Comparison of ENCODE assay signal across 20 cellular contexts in the genomic region with DNA sequence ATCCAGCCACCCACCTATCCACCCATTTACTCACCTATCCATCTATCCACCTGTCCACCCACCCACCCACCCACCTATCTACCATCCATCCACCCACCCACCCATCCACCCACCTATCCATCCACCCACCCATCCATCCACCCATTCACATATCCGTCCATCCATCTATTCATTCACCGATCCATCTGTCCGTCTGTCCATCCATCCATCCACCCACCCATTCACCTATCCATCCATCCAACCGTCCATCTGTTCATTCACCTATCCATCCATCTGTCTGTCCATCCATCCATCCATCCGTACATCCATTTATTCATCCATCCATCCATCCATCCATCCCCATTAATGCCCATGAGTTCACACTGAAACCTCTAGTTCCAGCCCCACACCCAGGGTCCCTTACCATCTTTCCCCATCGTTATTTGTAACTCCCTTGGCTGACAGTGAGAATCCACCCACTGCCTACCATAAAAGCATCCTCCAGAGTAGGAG. TPM values are rescaled to one million over a fixed set of nuclear protein-coding genes. Genes with fewer than 3 reads are reported as not detected.
DNase-seq lines count a peak whose midpoint lies in the region; ATAC-seq and TF ChIP-seq lines count a peak whose summit lies in the region.
"Had no signal": no experiment of that assay in that cellular context is flagged by ENCODE, and none has a peak within 500 bp of the region (broad histone marks: within the 10 kb centered on the region; RNA-seq: fewer than 3 reads in every experiment).

No MANE protein-coding gene starts in this region.

- intact Hi-C loops in CD4-positive, alpha-beta memory T cell (cut with micrococcal nuclease) = no loop called here

- no peak for TF ChIP-seq CTCF in endothelial cell (IDR thresholded peaks at IDR 0.05; ENCODE audit: unreplicated experiment)

- peaks cover 12 to 32% (median 14%) of the 10 kb centered on the region in 4 donors for H3K4me1 Mint-ChIP-seq in CD4-positive, alpha-beta memory T cell
- H3K4me1 Mint-ChIP-seq in T-helper 17 cell = peaks cover 27% of the 10 kb centered on the region
- no peaks in the 10 kb centered on the region for H3K4me1 Mint-ChIP-seq in endothelial cell (ENCODE audit: unreplicated experiment)
- peaks cover 34% of the 10 kb centered on the region for H3K4me1 Mint-ChIP-seq in memory B cell
- H3K4me1 Mint-ChIP-seq: CD14-positive monocyte had no signal

- H3K4me1 ChIP-seq in CD4-positive, alpha-beta memory T cell (ENCODE audit: insufficient read depth, low read length) = no peaks in the 10 kb centered on the region
- H3K4me1 ChIP-seq: BE2C had no signal

- peak overlapping the region in 4 of 7 donors; percentile 2 to 53 (median 29) for H3K27ac Mint-ChIP-seq in CD4-positive, alpha-beta memory T cell
- H3K27ac Mint-ChIP-seq in T-helper 17 cell = peak overlapping the region; percentile 67
- no peak overlapping the region for H3K27ac Mint-ChIP-seq in endothelial cell (ENCODE audit: unreplicated experiment)
- H3K27ac Mint-ChIP-seq in memory B cell = peak overlapping the region; percentile 23
- H3K27ac Mint-ChIP-seq: CD14-positive monocyte; CD4-positive, CD25-positive, alpha-beta regulatory T cell; CD8-positive, alpha-beta T cell had no signal

- no peaks in the 10 kb centered on the region for H3K27me3 ChIP-seq in CD4-positive, alpha-beta memory T cell (ENCODE audit: insufficient read depth, low read length)
- H3K27me3 ChIP-seq: BE2C, BLaER1 had no signal

- peaks cover 0 to 3% (median 0%) of the 10 kb centered on the region in 8 donors for H3K9me3 Mint-ChIP-seq in CD4-positive, alpha-beta memory T cell
- H3K9me3 Mint-ChIP-seq in endothelial cell (ENCODE audit: unreplicated experiment) (no peaks in the 10 kb centered on the region), memory B cell (no peaks in the 10 kb centered on the region)
- H3K9me3 Mint-ChIP-seq: CD4-positive, CD25-positive, alpha-beta regulatory T cell; CD8-positive, alpha-beta T cell had no signal

- H3K27me3 Mint-ChIP-seq in CD4-positive, alpha-beta memory T cell = no peaks in the 10 kb centered on the region
- no peaks in the 10 kb centered on the region for H3K27me3 Mint-ChIP-seq in T-helper 17 cell
- peaks cover 2% of the 10 kb centered on the region for H3K27me3 Mint-ChIP-seq in endothelial cell (ENCODE audit: unreplicated experiment)
- no peaks in the 10 kb centered on the region for H3K27me3 Mint-ChIP-seq in memory B cell
- H3K27me3 Mint-ChIP-seq: CD4-positive, CD25-positive, alpha-beta regulatory T cell had no signal

- no peak for DNase-seq in CD4-positive, alpha-beta memory T cell
- DNase-seq in T-helper 17 cell (no peak), endothelial cell (ENCODE audit: low spot score) (no peak), memory B cell (ENCODE audit: low spot score in 2 of 2) (no peak), SW480 (ENCODE audit: low spot score) (no peak), occipital lobe (lab: John Stamatoyannopoulos, UW) (no peak)
- DNase-seq: BE2C; C1 segment of cervical spinal cord; Caco-2; Calu3; CD4-positive, CD25-positive, alpha-beta regulatory T cell; CD8-positive, alpha-beta T cell; DMS79 treated with DMSO at 0.1 percent for 48 hours; GF-D8 had no signal

- H3K36me3 ChIP-seq in CD4-positive, alpha-beta memory T cell (ENCODE audit: insufficient read depth, low read length) = no peaks in the 10 kb centered on the region
- H3K36me3 ChIP-seq: BE2C had no signal

- CTCF ChIA-PET in CD4-positive, alpha-beta memory T cell (lab: Charles Lee; ENCODE audit: partially characterized antibody) = interaction anchor here (0.9 to 1.7 kb wide), 2 partner anchors 14 to 128 kb away, joined by 4 read pairs; no protein-coding TSS in a partner anchor

- no peak overlapping the region for H3K4me3 Mint-ChIP-seq in CD4-positive, alpha-beta memory T cell
- H3K4me3 Mint-ChIP-seq in T-helper 17 cell = no peak overlapping the region
- peak overlapping the region; percentile 17 for H3K4me3 Mint-ChIP-seq in endothelial cell (ENCODE audit: unreplicated experiment)
- H3K4me3 Mint-ChIP-seq in memory B cell = no peak overlapping the region
- H3K4me3 Mint-ChIP-seq: CD14-positive monocyte; CD8-positive, alpha-beta T cell had no signal

- no peak overlapping the region for H3K27ac ChIP-seq in CD4-positive, alpha-beta memory T cell (ENCODE audit: low read depth, low read length)
- H3K27ac ChIP-seq: 22Rv1, A549, BLaER1 had no signal

- H3K36me3 Mint-ChIP-seq in CD4-positive, alpha-beta memory T cell = peaks cover 8 to 20% of the 10 kb centered on the region in 2 donors
- H3K36me3 Mint-ChIP-seq in T-helper 17 cell (ENCODE audit: low read depth) (peaks cover 3% of the 10 kb centered on the region), endothelial cell (ENCODE audit: low read depth, unreplicated experiment) (peaks cover 4% of the 10 kb centered on the region), memory B cell (peaks cover 19% of the 10 kb centered on the region)

- H3K9me3 ChIP-seq in CD4-positive, alpha-beta memory T cell (ENCODE audit: control insufficient read depth in 1 of 2, low read length in 2 of 2) = no peaks in the 10 kb centered on the region
- no peaks in the 10 kb centered on the region for H3K9me3 ChIP-seq in T-helper 17 cell (ENCODE audit: control insufficient read depth, low read length, poor library complexity, severe bottlenecking)
- H3K9me3 ChIP-seq: A549, BE2C, BLaER1, Caco-2 had no signal

- H3K4me3 ChIP-seq in CD4-positive, alpha-beta memory T cell (ENCODE audit: low read length in 2 of 2) = no peak overlapping the region
- H3K4me3 ChIP-seq: A549, BLaER1 had no signal

- POLR2A ChIA-PET in CD4-positive, alpha-beta memory T cell (lab: Charles Lee; ENCODE audit: partially characterized antibody) = no interaction called here

- ATAC-seq in T-helper 17 cell (no peak), memory B cell (ENCODE audit: low read depth) (no peak), GM18519 (IDR thresholded peaks at IDR 0.05; ENCODE audit: low FRiP score, unreplicated experiment) (no peak), HG03196 (IDR thresholded peaks at IDR 0.05; ENCODE audit: unreplicated experiment) (no peak)
- ATAC-seq: A549; CD8-positive, alpha-beta T cell had no signal

RNA-seq across cellular contexts. Expression of a gene that starts 31.3 kb away (rescaled TPM):
- total RNA-seq in CD4-positive, alpha-beta memory T cell = 10 to 100 TPM; 47.9 to 50.4 TPM
- polyA plus RNA-seq in CD4-positive, alpha-beta memory T cell = 10 to 100 TPM in 1 of 2 donors, 1 to 10 TPM in 1; 3.2 to 11.9 TPM
- total RNA-seq in T-helper 17 cell = 10 to 100 TPM; 37.6 to 42.2 TPM
- 42.4 TPM for total RNA-seq in endothelial cell (ENCODE audit: unreplicated experiment)
- total RNA-seq in occipital lobe = 30.9 TPM
